In the genomic region with DNA sequence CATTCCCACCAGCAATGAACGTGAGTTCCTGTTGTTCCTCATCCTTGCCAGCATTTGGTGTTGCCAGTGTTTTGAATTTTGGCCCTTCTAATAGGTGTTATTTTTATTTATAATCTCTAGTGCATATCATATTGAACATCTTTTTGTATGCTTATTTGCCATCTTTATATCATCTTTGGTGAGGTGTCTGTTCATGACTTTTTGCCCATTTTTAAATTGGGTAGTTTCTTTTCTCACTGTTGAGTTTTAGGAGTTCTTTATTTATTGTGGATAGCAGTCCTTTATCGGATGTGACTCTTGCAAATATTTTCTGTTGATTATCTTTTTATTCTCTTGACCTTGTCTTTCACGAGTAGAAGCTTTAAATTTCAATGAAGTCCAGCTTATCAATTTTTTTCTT, we compare ENCODE assay signal across 8 cellular contexts.
"Had no signal": no experiment of that assay in that cellular context is flagged by ENCODE, and none has a peak within 500 bp of the region (broad histone marks: within the 10 kb centered on the region; RNA-seq: fewer than 3 reads in every experiment).

No MANE protein-coding gene starts in this region.

- H3K4me3 ChIP-seq: GM12878 had no signal

- FAIRE-seq: G401.6, GM12878, GM12891, GM12892, GM18507, GM19239 had no signal

- ATAC-seq: GM12878 had no signal

- DNase-seq: GDM1, GF-D8 had no signal
